12 cellular contexts compared by ENCODE assay signal in the genomic region with DNA sequence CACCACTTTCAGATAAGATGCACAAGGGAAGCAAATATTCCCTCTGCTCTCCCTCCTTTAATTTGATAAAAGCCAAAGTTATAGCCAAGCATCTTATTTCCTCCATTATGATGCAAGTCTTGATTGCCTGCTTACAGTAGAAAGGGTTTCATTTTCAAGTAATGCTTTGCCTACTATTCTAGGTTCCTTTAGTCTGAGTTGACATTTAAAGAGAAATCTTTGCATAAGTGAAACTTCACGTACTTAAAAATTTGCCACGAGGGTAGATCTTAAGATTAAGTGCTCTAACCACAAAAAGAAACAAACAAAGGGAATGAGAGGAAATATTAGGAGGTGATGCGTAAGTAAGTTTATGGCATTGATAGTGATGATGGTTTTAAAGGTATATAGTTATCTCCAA.
DNase-seq lines count a peak whose midpoint lies in the region; ATAC-seq and TF ChIP-seq lines count a peak whose summit lies in the region.
"Had no signal": no experiment of that assay in that cellular context is flagged by ENCODE, and none has a peak within 500 bp of the region (broad histone marks: within the 10 kb centered on the region; RNA-seq: fewer than 3 reads in every experiment).

No MANE protein-coding gene starts in this region.

- H3K79me2 ChIP-seq in MM.1S (ENCODE audit: low read length): no peaks in the 10 kb centered on the region

- peaks cover 18% of the 10 kb centered on the region for H3K4me1 ChIP-seq in MM.1S (ENCODE audit: low read length)
- no peaks in the 10 kb centered on the region for H3K4me1 ChIP-seq in heart left ventricle

- intact Hi-C loops in heart left ventricle (cut with DNase I): loop anchor here in 2 of 10 donors (10.0 kb wide), 1 partner anchor 47 kb away; no protein-coding TSS in a partner anchor

- 75 to 82% (median 80%) methylated on average over 3 of the region's 3 CpGs for WGBS in heart left ventricle, 4 donors

- no peak for TF ChIP-seq POLR2A in heart left ventricle (IDR thresholded peaks at IDR 0.05)

- no peak overlapping the region for H2AFZ ChIP-seq in MM.1S (ENCODE audit: low read length)

- H3K27ac Mint-ChIP-seq in activated naive CD4-positive, alpha-beta T cell treated with anti-CD3 and anti-CD28 coated beads, Interleukin-2, amount 50 U/mL, for 24 hours: no peak overlapping the region
- H3K27ac Mint-ChIP-seq: B cell had no signal

- H3K9ac ChIP-seq in MM.1S (ENCODE audit: low read length): no peak overlapping the region
- H3K9ac ChIP-seq: SK-N-SH had no signal

- peak overlapping the region; percentile 74 for H3K4me2 ChIP-seq in MM.1S (ENCODE audit: low read depth, low read length)
- H3K4me2 ChIP-seq: SK-N-SH had no signal

- no peaks in the 10 kb centered on the region for H3K9me3 ChIP-seq in MM.1S (replicated peaks; ENCODE audit: insufficient read depth, low read length)
- no peaks in the 10 kb centered on the region for H3K9me3 ChIP-seq in heart left ventricle
- H3K9me3 ChIP-seq: SK-N-SH had no signal

- no peak overlapping the region; the same call in 1 of the 2 replicates for H3K27ac ChIP-seq in MM.1S (ENCODE audit: low read length)
- H3K27ac ChIP-seq in heart left ventricle: no peak overlapping the region

- TF ChIP-seq CTCF in MM.1S (IDR thresholded peaks at IDR 0.05; ENCODE audit: low read length) (no peak), heart left ventricle (IDR thresholded peaks at IDR 0.05) (no peak)

- H3K36me3 Mint-ChIP-seq in activated naive CD4-positive, alpha-beta T cell treated with anti-CD3 and anti-CD28 coated beads, Interleukin-2, amount 50 U/mL, for 24 hours: no peaks in the 10 kb centered on the region

- DNase-seq in activated naive CD4-positive, alpha-beta T cell treated with anti-CD3 and anti-CD28 coated beads, Interleukin-2, amount 50 U/mL, for 16 hours: no peak
- DNase-seq in MM.1S (peak; percentile 81), NCI-H446 treated with DMSO at 0.1 percent for 48 hours (lab: John Stamatoyannopoulos, UW) (no peak), heart left ventricle (no peak), AG08395 (ENCODE audit: low spot score) (no peak), pons (ENCODE audit: low spot score) (no peak)
- DNase-seq: activated effector memory CD4-positive, alpha-beta T cell treated with anti-CD3 and anti-CD28 coated beads, Interleukin-2, amount 50 U/mL, for 16 hours; NCI-H1092 treated with DMSO at 0.1 percent for 48 hours; SK-N-SH had no signal

- no peaks in the 10 kb centered on the region for H3K27me3 Mint-ChIP-seq in activated naive CD4-positive, alpha-beta T cell treated with anti-CD3 and anti-CD28 coated beads, Interleukin-2, amount 50 U/mL, for 24 hours
- H3K27me3 Mint-ChIP-seq: B cell had no signal

- peak overlapping the region; percentile 17; the same call in 1 of the 2 replicates for H3K4me3 ChIP-seq in MM.1S (ENCODE audit: low read length)
- no peak overlapping the region for H3K4me3 ChIP-seq in heart left ventricle

- H3K4me3 Mint-ChIP-seq in activated naive CD4-positive, alpha-beta T cell treated with anti-CD3 and anti-CD28 coated beads, Interleukin-2, amount 50 U/mL, for 24 hours: peak overlapping the region; percentile 11
- H3K4me3 Mint-ChIP-seq: B cell had no signal

- peaks cover 8% of the 10 kb centered on the region; the same call in 1 of the 2 replicates for H3F3A ChIP-seq in MM.1S (ENCODE audit: insufficient read depth, low read length)

- H3K9me2 ChIP-seq in MM.1S (replicated peaks; ENCODE audit: insufficient read depth, low read length): no peaks in the 10 kb centered on the region
- H3K9me2 ChIP-seq: SK-N-SH had no signal

- no peaks in the 10 kb centered on the region for H3K36me3 ChIP-seq in MM.1S (replicated peaks; ENCODE audit: insufficient read depth, low read length)
- H3K36me3 ChIP-seq in heart left ventricle: no peaks in the 10 kb centered on the region

- H4K20me1 ChIP-seq in MM.1S (ENCODE audit: insufficient read depth, low read length): no peaks in the 10 kb centered on the region

- ATAC-seq in HG02852 (IDR thresholded peaks at IDR 0.05; ENCODE audit: unreplicated experiment): peak; percentile 90
- ATAC-seq in heart left ventricle: no peak

- no peaks in the 10 kb centered on the region for H3K9me3 Mint-ChIP-seq in activated naive CD4-positive, alpha-beta T cell treated with anti-CD3 and anti-CD28 coated beads, Interleukin-2, amount 50 U/mL, for 24 hours

- peaks cover 10% of the 10 kb centered on the region for H3K4me1 Mint-ChIP-seq in activated naive CD4-positive, alpha-beta T cell treated with anti-CD3 and anti-CD28 coated beads, Interleukin-2, amount 50 U/mL, for 24 hours
- H3K4me1 Mint-ChIP-seq: B cell had no signal

- H3K27me3 ChIP-seq in MM.1S (replicated peaks; ENCODE audit: insufficient read depth, low read length): peaks cover 19% of the 10 kb centered on the region
- H3K27me3 ChIP-seq in heart left ventricle: no peaks in the 10 kb centered on the region
